In the genomic region with DNA sequence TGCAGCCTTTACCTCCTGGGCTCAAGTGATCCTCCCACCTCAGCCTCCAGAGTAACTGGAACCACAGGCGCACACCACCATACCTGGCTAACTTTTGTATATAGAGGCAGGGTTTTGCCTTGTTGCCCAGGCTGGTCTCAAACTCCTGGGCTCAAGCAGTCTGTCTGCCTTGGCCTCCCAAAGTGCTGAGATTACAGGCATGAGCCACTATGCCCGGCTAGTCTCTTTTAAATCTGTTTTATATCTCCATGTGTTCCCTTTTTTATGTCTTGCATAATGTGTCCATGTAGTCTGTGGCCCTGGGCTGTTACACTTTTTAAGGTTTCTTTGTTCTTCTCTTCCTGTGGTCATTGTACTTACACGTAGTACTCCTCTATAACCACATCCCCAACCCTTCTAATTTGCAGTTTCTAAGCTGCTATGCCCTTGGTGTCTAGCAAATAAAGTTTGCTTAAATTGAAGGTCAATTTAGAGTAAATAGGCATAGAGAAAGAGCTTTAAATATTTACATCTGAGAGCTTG, we compare ENCODE assay signal across 13 cellular contexts. TPM values are rescaled to one million over a fixed set of nuclear protein-coding genes. Genes with fewer than 3 reads are reported as not detected.
DNase-seq lines count a peak whose midpoint lies in the region; ATAC-seq lines count a peak whose summit lies in the region.
"Had no signal": no experiment of that assay in that cellular context is flagged by ENCODE, and none has a peak within 500 bp of the region (broad histone marks: within the 10 kb centered on the region; RNA-seq: fewer than 3 reads in every experiment).

No MANE protein-coding gene starts in this region.

- H3K4me1 Mint-ChIP-seq in activated T-helper 17 cell treated with anti-CD3 and anti-CD28 coated beads, Interleukin-2, amount 50 U/mL, for 72 hours: peaks cover 5% of the 10 kb centered on the region

- no peaks in the 10 kb centered on the region for H3K27me3 Mint-ChIP-seq in activated T-helper 17 cell treated with anti-CD3 and anti-CD28 coated beads, Interleukin-2, amount 50 U/mL, for 72 hours
- H3K27me3 Mint-ChIP-seq: CD8-positive, alpha-beta memory T cell had no signal

- peak; percentile 44 for ATAC-seq in activated T-helper 17 cell treated with anti-CD3 and anti-CD28 coated beads, Interleukin-2, amount 50 U/mL, for 72 hours (replicated peaks)

- no peak overlapping the region for H3K27ac Mint-ChIP-seq in activated T-helper 17 cell treated with anti-CD3 and anti-CD28 coated beads, Interleukin-2, amount 50 U/mL, for 72 hours
- H3K27ac Mint-ChIP-seq: T-helper 1 cell treated with Interleukin-12 subunit alpha and Interleukin-12 subunit beta and Interleukin-4 antibody, amounts not matched to agents 30 μg/mL and 1 μg/mL, for 36 hours had no signal

- H3K4me3 Mint-ChIP-seq in activated T-helper 17 cell treated with anti-CD3 and anti-CD28 coated beads, Interleukin-2, amount 50 U/mL, for 72 hours: no peak overlapping the region
- H3K4me3 Mint-ChIP-seq: T-helper 1 cell treated with Interleukin-12 subunit alpha and Interleukin-12 subunit beta and Interleukin-4 antibody, amounts not matched to agents 30 μg/mL and 1 μg/mL, for 36 hours had no signal

- H3K9me3 Mint-ChIP-seq in activated T-helper 17 cell treated with anti-CD3 and anti-CD28 coated beads, Interleukin-2, amount 50 U/mL, for 72 hours: peaks cover 3% of the 10 kb centered on the region
- H3K9me3 Mint-ChIP-seq: T-helper 1 cell treated with Interleukin-12 subunit alpha and Interleukin-12 subunit beta and Interleukin-4 antibody, amounts not matched to agents 30 μg/mL and 1 μg/mL, for 36 hours had no signal

- H3K36me3 Mint-ChIP-seq in activated T-helper 17 cell treated with anti-CD3 and anti-CD28 coated beads, Interleukin-2, amount 50 U/mL, for 72 hours (ENCODE audit: low read depth): no peaks in the 10 kb centered on the region

- DNase-seq in GF-D8 (lab: John Stamatoyannopoulos, UW) (peak; percentile 74), LHCN-M2 (ENCODE audit: low read depth) (peak; percentile 24), lung microvascular endothelial cell (ENCODE audit: low read depth in 2 of 2) (peak; percentile 53 to 56), NCI-H748 treated with DMSO at 0.1 percent for 48 hours (lab: John Stamatoyannopoulos, UW) (no peak), AG08396 (ENCODE audit: low spot score) (no peak), SW 1271 (lab: John Stamatoyannopoulos, UW) (no peak)
- DNase-seq in activated CD4-positive, alpha-beta T cell treated with anti-CD3 and anti-CD28 coated beads for 48 hours: no peak
- DNase-seq: activated gamma-delta T cell treated with Interleukin-2 at 50 U/mL for 16 hours; CD8-positive, alpha-beta memory T cell; effector memory CD4-positive, alpha-beta T cell; islet precursor cell had no signal

RNA-seq across cellular contexts. Expression of a gene that starts 48.3 kb away (rescaled TPM):
- total RNA-seq in LHCN-M2 (2014; rRNA removed) (18.8 and 20.2 TPM in 2 replicates), lung microvascular endothelial cell (16.1 and 20.2 TPM in 2 replicates)
- 7.0 TPM for polyA plus RNA-seq in LHCN-M2 (2012)
- 10 to 100 TPM in 1 of 2 donors, 1 to 10 TPM in 1; 7.9 to 12.4 TPM for total RNA-seq in activated T-helper 17 cell treated with anti-CD3 and anti-CD28 coated beads, Interleukin-2, amount 50 U/mL, for 72 hours

Comparison
In these comparisons a context has a peak if more than half of its experiments do, and no peak if none do; other contexts are left out.
1. DNase-seq: peak in GF-D8 (single experiment), LHCN-M2 (single experiment) and lung microvascular endothelial cell (2 of 2); none in NCI-H748 treated with DMSO at 0.1 percent for 48 hours (single experiment), AG08396 (single experiment), activated CD4-positive, alpha-beta T cell treated with anti-CD3 and anti-CD28 coated beads for 48 hours (single experiment) and SW 1271 (0 of 2).